In the genomic region with DNA sequence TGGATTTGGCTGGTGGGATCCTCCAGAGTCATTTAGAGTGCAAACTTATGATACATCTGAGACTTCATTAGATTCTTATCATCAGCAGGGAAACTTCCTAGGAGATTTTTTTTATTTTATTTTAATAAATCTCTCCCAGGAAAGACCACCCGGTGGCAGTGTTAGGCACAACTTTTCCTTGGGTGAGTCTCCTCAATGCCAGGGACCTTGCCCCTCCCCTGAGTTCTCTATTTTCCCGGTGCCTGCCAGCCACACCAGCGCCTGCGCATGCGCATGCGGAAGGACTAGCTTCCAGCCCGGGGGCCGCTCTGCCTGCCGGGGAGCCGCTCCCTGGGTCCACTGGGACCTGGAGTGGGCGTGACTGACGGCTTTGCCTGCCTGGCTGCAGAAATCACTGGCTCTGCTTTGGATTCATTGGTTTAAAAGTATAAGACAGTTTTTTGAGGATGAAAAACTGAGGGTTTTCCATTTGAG, we compare ENCODE assay signal across 8 cellular contexts.
DNase-seq lines count a peak whose midpoint lies in the region; ATAC-seq and TF ChIP-seq lines count a peak whose summit lies in the region.

No MANE protein-coding gene starts in this region.

- peaks cover 0 to 14% (median 0%) of the 10 kb centered on the region in 4 donors for H3K27me3 ChIP-seq in esophagus muscularis mucosa

- intact Hi-C loops in esophagus muscularis mucosa (cut with DNase I) = no loop called here

- peaks cover 16% of the 10 kb centered on the region for H3K27me3 Mint-ChIP-seq in activated T-cell treated with anti-CD3 and anti-CD28 coated beads, Interleukin-2, amount 50 U/mL, for 72 hours (ENCODE audit: low read depth)
- H3K27me3 Mint-ChIP-seq in chondrocyte (ENCODE audit: low read depth) = peaks cover 5% of the 10 kb centered on the region

- no peak overlapping the region for H3K27ac ChIP-seq in substantia nigra (ENCODE audit: low read depth, low read length, poor library complexity, severe bottlenecking)
- H3K27ac ChIP-seq in esophagus muscularis mucosa (replicated peaks in 1 of 4) = no peak overlapping the region

- H3K36me3 Mint-ChIP-seq in activated T-cell treated with anti-CD3 and anti-CD28 coated beads, Interleukin-2, amount 50 U/mL, for 72 hours (ENCODE audit: insufficient read depth in 2 of 2) = peaks cover 2 to 4% of the 10 kb centered on the region in 2 donors
- H3K36me3 Mint-ChIP-seq in chondrocyte (ENCODE audit: low read depth) = no peaks in the 10 kb centered on the region

- H3K27ac Mint-ChIP-seq in activated T-cell treated with anti-CD3 and anti-CD28 coated beads, Interleukin-2, amount 50 U/mL, for 72 hours = no peak overlapping the region
- H3K27ac Mint-ChIP-seq in chondrocyte (ENCODE audit: unreplicated experiment) = no peak overlapping the region

- WGBS in esophagus muscularis mucosa = 3% methylated on average over 12 of the region's 12 CpGs

- TF ChIP-seq CTCF in chondrocyte (IDR thresholded peaks at IDR 0.05) = peak; percentile 73
- no peak for TF ChIP-seq CTCF in esophagus muscularis mucosa (IDR thresholded peaks at IDR 0.05)

- no peaks in the 10 kb centered on the region for H3K9me3 ChIP-seq in esophagus muscularis mucosa

- peaks cover 5 to 9% (median 7%) of the 10 kb centered on the region in 4 donors for H3K4me1 ChIP-seq in esophagus muscularis mucosa

- no peak for TF ChIP-seq EP300 in esophagus muscularis mucosa (IDR thresholded peaks at IDR 0.05)

- no peaks in the 10 kb centered on the region for H3K36me3 ChIP-seq in esophagus muscularis mucosa

- H3K4me3 ChIP-seq in esophagus muscularis mucosa = peak overlapping the region in 2 of 4 donors; percentile 19 to 26

- DNase-seq in activated T-cell treated with anti-CD3 and anti-CD28 coated beads for 48 hours (ENCODE audit: low read depth) = peak; percentile 25
- no peak for DNase-seq in activated T-cell treated with anti-CD3 and anti-CD28 coated beads, Interleukin-2, amount 50 U/mL, for 72 hours
- DNase-seq in NCI-H82 treated with DMSO at 0.1 percent for 48 hours (lab: John Stamatoyannopoulos, UW; ENCODE audit: unreplicated experiment) = peak; percentile 71
- no peak for DNase-seq in chondrocyte (ENCODE audit: low spot score)
- DNase-seq in kidney tubule cell (ENCODE audit: low spot score) = peak; percentile 86
- peak in 48 of 49 donors; percentile 6 to 82 (median 64) for DNase-seq in substantia nigra (lab: John Stamatoyannopoulos, UW)
- DNase-seq in esophagus muscularis mucosa (ENCODE audit: extremely low spot score) = no peak

- H3K4me1 Mint-ChIP-seq in activated T-cell treated with anti-CD3 and anti-CD28 coated beads, Interleukin-2, amount 50 U/mL, for 72 hours (ENCODE audit: low read depth) = no peaks in the 10 kb centered on the region
- H3K4me1 Mint-ChIP-seq in chondrocyte (ENCODE audit: low read depth) = peaks cover 6% of the 10 kb centered on the region

- peaks cover 4 to 5% of the 10 kb centered on the region in 2 donors for H3K9me3 Mint-ChIP-seq in activated T-cell treated with anti-CD3 and anti-CD28 coated beads, Interleukin-2, amount 50 U/mL, for 72 hours
- no peaks in the 10 kb centered on the region for H3K9me3 Mint-ChIP-seq in chondrocyte (ENCODE audit: low read depth)

- no peak for TF ChIP-seq POLR2A in esophagus muscularis mucosa (IDR thresholded peaks at IDR 0.05; ENCODE audit: low read depth)

- no peak overlapping the region for H3K4me3 Mint-ChIP-seq in activated T-cell treated with anti-CD3 and anti-CD28 coated beads, Interleukin-2, amount 50 U/mL, for 72 hours
- peak overlapping the region; percentile 48 for H3K4me3 Mint-ChIP-seq in chondrocyte (ENCODE audit: unreplicated experiment)

- ATAC-seq in activated T-cell treated with anti-CD3 and anti-CD28 coated beads, Interleukin-2, amount 50 U/mL, for 72 hours (replicated peaks in 1 of 2) = no peak
- no peak for ATAC-seq in GM18858 (IDR thresholded peaks at IDR 0.05; ENCODE audit: unreplicated experiment)

Comparison
In these comparisons a context has a peak if more than half of its experiments do, and no peak if none do; other contexts are left out.
1. DNase-seq: peak in activated T-cell treated with anti-CD3 and anti-CD28 coated beads for 48 hours (single experiment), NCI-H82 treated with DMSO at 0.1 percent for 48 hours (single experiment), kidney tubule cell (single experiment) and substantia nigra (48 of 49); none in activated T-cell treated with anti-CD3 and anti-CD28 coated beads, Interleukin-2, amount 50 U/mL, for 72 hours (0 of 2), chondrocyte (single experiment) and esophagus muscularis mucosa (single experiment).